Comparison of ENCODE assay signal across 11 cellular contexts in the genomic region with DNA sequence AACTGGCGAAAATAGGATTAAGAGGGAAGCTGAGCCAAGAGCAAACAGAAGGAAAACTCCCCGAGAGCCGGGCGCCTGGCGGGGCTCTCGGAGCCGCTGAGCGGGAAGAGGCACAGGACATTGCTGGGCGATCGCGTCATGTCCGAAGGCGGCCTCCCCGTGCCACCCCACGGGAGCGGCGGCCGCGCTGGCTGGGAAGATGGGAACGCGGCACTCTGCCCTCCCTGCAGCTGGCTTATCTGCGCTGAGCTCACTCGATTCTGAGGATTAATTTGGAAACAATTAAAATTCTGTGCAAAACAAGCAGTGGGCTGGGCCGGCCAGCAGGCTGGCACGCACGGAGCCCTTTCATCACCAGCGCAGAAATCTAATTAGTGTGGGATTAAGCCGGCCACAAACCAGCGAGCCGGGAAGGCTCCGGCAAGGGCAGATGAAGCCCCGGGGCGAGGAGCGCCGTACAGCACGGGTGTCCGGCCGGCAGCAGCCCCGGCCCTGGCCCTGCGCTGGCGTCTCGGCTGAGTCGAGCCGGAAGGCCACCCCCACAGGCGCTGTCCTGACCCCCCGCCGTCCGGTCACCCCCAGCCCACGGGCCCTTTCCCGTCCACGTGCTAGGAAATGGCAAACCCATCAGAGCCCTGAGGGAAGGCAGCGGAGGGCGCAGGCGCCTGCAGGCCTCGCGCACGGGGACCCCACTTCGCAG. TPM values are rescaled to one million over a fixed set of nuclear protein-coding genes. Genes with fewer than 3 reads are reported as not detected.
DNase-seq lines count a peak whose midpoint lies in the region; ATAC-seq and TF ChIP-seq lines count a peak whose summit lies in the region.
"Had no signal": no experiment of that assay in that cellular context is flagged by ENCODE, and none has a peak within 500 bp of the region (broad histone marks: within the 10 kb centered on the region; RNA-seq: fewer than 3 reads in every experiment).

No MANE protein-coding gene starts in this region.

- H3K4me1 Mint-ChIP-seq in central memory CD8-positive, alpha-beta T cell = no peaks in the 10 kb centered on the region
- H3K4me1 Mint-ChIP-seq: naive B cell had no signal

- DNase-seq in DMS79 treated with DMSO at 0.1 percent for 48 hours (lab: John Stamatoyannopoulos, UW) (peak; percentile 12), DMS79 (lab: John Stamatoyannopoulos, UW) (no peak), left kidney (ENCODE audit: low read depth, low spot score) (peak; percentile 76), tibial nerve (ENCODE audit: low spot score in 2 of 2) (peak; percentile 27 to 44), GM19240 (ENCODE audit: insufficient read length, low spot score) (no peak), NCI-H2029 (lab: John Stamatoyannopoulos, UW) (no peak), NCI-H1048 (lab: John Stamatoyannopoulos, UW) (no peak)
- DNase-seq in central memory CD8-positive, alpha-beta T cell (ENCODE audit: low spot score in 2 of 2) = no peak
- DNase-seq: naive B cell had no signal

- H3K4me3 Mint-ChIP-seq in central memory CD8-positive, alpha-beta T cell = no peak overlapping the region
- H3K4me3 Mint-ChIP-seq: naive B cell; stimulated activated naive CD8-positive, alpha-beta T cell treated with anti-CD3 and anti-CD28 coated beads, Interleukin-15, Interleukin-2, amounts not matched to agents 100 ng/mL and 50 ng/mL, for 24 hours had no signal

- peak overlapping the region; percentile 16 to 40 (median 28) for H3K4me3 ChIP-seq in tibial nerve

- no peak for TF ChIP-seq POLR2A in tibial nerve (IDR thresholded peaks at IDR 0.05)

- peak overlapping the region in 3 of 4 donors; percentile 11 to 79 (median 61) for H3K27ac ChIP-seq in tibial nerve

- peaks cover 6% of the 10 kb centered on the region for H3K27me3 Mint-ChIP-seq in central memory CD8-positive, alpha-beta T cell
- H3K27me3 Mint-ChIP-seq: stimulated activated naive CD8-positive, alpha-beta T cell treated with anti-CD3 and anti-CD28 coated beads, Interleukin-15, Interleukin-2, amounts not matched to agents 100 ng/mL and 50 ng/mL, for 24 hours had no signal

- WGBS in tibial nerve, 2 donors = 31 to 34% methylated on average over 42 to 58 of the region's 58 CpGs

- no peaks in the 10 kb centered on the region for H3K36me3 ChIP-seq in tibial nerve

- H3K36me3 Mint-ChIP-seq in central memory CD8-positive, alpha-beta T cell (ENCODE audit: insufficient read depth) = no peaks in the 10 kb centered on the region
- H3K36me3 Mint-ChIP-seq: naive B cell had no signal

- no peaks in the 10 kb centered on the region for H3K9me3 ChIP-seq in tibial nerve

- H3K27ac Mint-ChIP-seq in central memory CD8-positive, alpha-beta T cell (ENCODE audit: low read depth) = peak overlapping the region; percentile 49
- H3K27ac Mint-ChIP-seq: stimulated activated naive CD8-positive, alpha-beta T cell treated with anti-CD3 and anti-CD28 coated beads, Interleukin-15, Interleukin-2, amounts not matched to agents 100 ng/mL and 50 ng/mL, for 24 hours had no signal

- peaks cover 0 to 28% (median 7%) of the 10 kb centered on the region in 4 donors for H3K4me1 ChIP-seq in tibial nerve

- no peak for ATAC-seq in central memory CD8-positive, alpha-beta T cell (replicated peaks; ENCODE audit: extremely low read depth, poor library complexity, severe bottlenecking)

- no peak for TF ChIP-seq EP300 in tibial nerve (IDR thresholded peaks at IDR 0.05)

- TF ChIP-seq CTCF in tibial nerve (IDR thresholded peaks at IDR 0.05) = no peak

- H3K9me3 Mint-ChIP-seq in central memory CD8-positive, alpha-beta T cell = no peaks in the 10 kb centered on the region
- H3K9me3 Mint-ChIP-seq: stimulated activated naive CD8-positive, alpha-beta T cell treated with anti-CD3 and anti-CD28 coated beads, Interleukin-15, Interleukin-2, amounts not matched to agents 100 ng/mL and 50 ng/mL, for 24 hours had no signal

- H3K27me3 ChIP-seq in tibial nerve = peaks cover 0 to 39% of the 10 kb centered on the region in 2 donors

RNA-seq across cellular contexts. Expression of gene SOX8, which starts 37.8 kb away (rescaled TPM):
- total RNA-seq in tibial nerve = 10 to 100 TPM; 51.3 to 74.5 (median 66.3) TPM

RNA-seq across cellular contexts. Expression of gene LMF1, which starts 48.6 kb away (rescaled TPM):
- total RNA-seq in tibial nerve = 10 to 100 TPM; 24.5 to 58.5 (median 31.8) TPM

RNA-seq across cellular contexts. Expression of gene SSTR5, which starts 53.2 kb away (rescaled TPM):
- not detected for total RNA-seq in tibial nerve
- total RNA-seq: SK-MEL-5 had no signal

Comparison
In these comparisons a context has a peak if more than half of its experiments do, and no peak if none do; other contexts are left out.
1. DNase-seq: peak in DMS79 treated with DMSO at 0.1 percent for 48 hours (single experiment), left kidney (single experiment) and tibial nerve (2 of 2); none in DMS79 (single experiment), central memory CD8-positive, alpha-beta T cell (0 of 2), GM19240 (single experiment), NCI-H2029 (single experiment) and NCI-H1048 (single experiment).